ENCODE assay signal across 17 cellular contexts in genomic region chr4:89204624-89205023, GRCh38.
A peak's percentile ranks its signal among the peaks of the same experiment; 100 is the strongest.
DNase-seq lines count a peak whose midpoint lies in the region; ATAC-seq, FAIRE-seq and TF ChIP-seq lines count a peak whose summit lies in the region.
"Had no signal": no experiment of that assay in that cellular context is flagged by ENCODE, and none has a peak within 500 bp of the region (broad histone marks: within the 10 kb centered on the region; RNA-seq: fewer than 3 reads in every experiment).

No MANE protein-coding gene starts in this region.

- ATAC-seq in A549 (no peak), GM21515 (IDR thresholded peaks at IDR 0.05; ENCODE audit: unreplicated experiment) (no peak), HG02571 (IDR thresholded peaks at IDR 0.05; ENCODE audit: unreplicated experiment) (no peak)
- ATAC-seq: CD8-positive, alpha-beta T cell had no signal

- no peak for TF ChIP-seq POLR2A in A549 (IDR thresholded peaks at IDR 0.05; ENCODE audit: low read length)

- H2AFZ ChIP-seq in astrocyte (ENCODE audit: low read depth, low read length): no peak overlapping the region

- no peak for TF ChIP-seq RAD21 in A549 (conservative IDR thresholded peaks at IDR 0.05 in 1 of 2, IDR thresholded peaks at IDR 0.05 in 1 of 2)

- H3K4me3 Mint-ChIP-seq in astrocyte (ENCODE audit: unreplicated experiment): no peak overlapping the region
- H3K4me3 Mint-ChIP-seq: activated naive CD4-positive, alpha-beta T cell treated with anti-CD3 and anti-CD28 coated beads, Interleukin-2, amount 50 U/mL, for 24 hours; CD8-positive, alpha-beta T cell had no signal

- no peaks in the 10 kb centered on the region for H3K4me1 Mint-ChIP-seq in astrocyte (ENCODE audit: low read depth, unreplicated experiment)
- H3K4me1 Mint-ChIP-seq: activated naive CD4-positive, alpha-beta T cell treated with anti-CD3 and anti-CD28 coated beads, Interleukin-2, amount 50 U/mL, for 24 hours had no signal

- no peaks in the 10 kb centered on the region for H3K36me3 ChIP-seq in astrocyte (ENCODE audit: insufficient read depth, low read length)
- H3K36me3 ChIP-seq: neutrophil had no signal

- no peaks in the 10 kb centered on the region for H3K36me3 Mint-ChIP-seq in astrocyte (ENCODE audit: low read depth, unreplicated experiment)
- H3K36me3 Mint-ChIP-seq: activated naive CD4-positive, alpha-beta T cell treated with anti-CD3 and anti-CD28 coated beads, Interleukin-2, amount 50 U/mL, for 24 hours; CD8-positive, alpha-beta T cell had no signal

- WGBS in A549 (ENCODE audit: missing lambda C conversion rate): 14% methylated on average over 1 of the region's 1 CpG

- CTCF ChIA-PET in A549 (lab: Yijun Ruan, JAX): interaction anchor here (0.9 kb wide), 1 partner anchor 9 kb away, joined by 3 read pairs; no protein-coding TSS in a partner anchor

- no peak overlapping the region for H3K27ac ChIP-seq in A549
- no peak overlapping the region for H3K27ac ChIP-seq in astrocyte (ENCODE audit: low read depth, low read length)
- H3K27ac ChIP-seq: neutrophil had no signal

- no peaks in the 10 kb centered on the region for H3K27me3 ChIP-seq in astrocyte (ENCODE audit: insufficient read depth, low read length)
- H3K27me3 ChIP-seq: neutrophil had no signal

- H3K4me2 ChIP-seq in A549 (peak overlapping the region; percentile 10; the same call in 1 of the 3 replicates), astrocyte (ENCODE audit: low read length) (no peak overlapping the region)

- H3K4me1 ChIP-seq in A549: peaks cover 12% of the 10 kb centered on the region; the same call in 2 of the 3 replicates
- no peaks in the 10 kb centered on the region for H3K4me1 ChIP-seq in astrocyte (ENCODE audit: insufficient read depth, low read length)

- no peak overlapping the region for H3K4me3 ChIP-seq in A549
- no peak overlapping the region for H3K4me3 ChIP-seq in astrocyte (ENCODE audit: insufficient read depth, low read depth, low read length)
- no peak overlapping the region for H3K4me3 ChIP-seq in foreskin fibroblast (ENCODE audit: low read depth in 1 of 2, low read length in 2 of 2)

- peak in 1 of 2 experiments; percentile 20 for DNase-seq in A549 (ENCODE audit: low read depth in 1 of 2, low spot score in 1 of 2)
- DNase-seq in LHCN-M2 (ENCODE audit: low read depth): peak; percentile 71
- DNase-seq in astrocyte (ENCODE audit: low read depth): peak; percentile 39
- peak; percentile 1 to 52 for DNase-seq in foreskin fibroblast
- DNase-seq in H4 (ENCODE audit: low spot score): no peak
- DNase-seq in 8988T: no peak
- DNase-seq: activated CD8-positive, alpha-beta memory T cell treated with anti-CD3 and anti-CD28 coated beads for 24 hours; activated T-cell treated with anti-CD3 and anti-CD28 coated beads, Interleukin-2, amount 50 U/mL, for 48 hours; CD8-positive, alpha-beta T cell; glutamatergic neuron; NCI-H1417 treated with DMSO at 0.1 percent for 48 hours; RPMI8226; T-helper 9 cell had no signal

- no peaks in the 10 kb centered on the region for H3K27me3 Mint-ChIP-seq in astrocyte (ENCODE audit: low read depth, unreplicated experiment)

- FAIRE-seq in A549 (lab: Jason Lieb, UNC): no peak
- no peak for FAIRE-seq in astrocyte (lab: Jason Lieb, UNC)

- H4K20me1 ChIP-seq in astrocyte (ENCODE audit: insufficient read depth, low read length): no peaks in the 10 kb centered on the region

- TF ChIP-seq CTCF in A549 (IDR thresholded peaks at IDR 0.05): no peak
- no peak for TF ChIP-seq CTCF in astrocyte (IDR thresholded peaks at IDR 0.05; ENCODE audit: insufficient read depth, low read depth, low read length)
- no peak for TF ChIP-seq CTCF in foreskin fibroblast (IDR thresholded peaks at IDR 0.05; ENCODE audit: low read depth, low read length)

- POLR2A ChIA-PET in A549 (lab: Yijun Ruan, JAX): no interaction called here

- TF ChIP-seq EP300 in A549 (IDR thresholded peaks at IDR 0.05): no peak

- no peaks in the 10 kb centered on the region for H3K79me2 ChIP-seq in astrocyte (ENCODE audit: insufficient read depth, low read length)

- peaks cover 2% of the 10 kb centered on the region for H3K9me3 Mint-ChIP-seq in astrocyte (ENCODE audit: unreplicated experiment)
- H3K9me3 Mint-ChIP-seq: activated naive CD4-positive, alpha-beta T cell treated with anti-CD3 and anti-CD28 coated beads, Interleukin-2, amount 50 U/mL, for 24 hours had no signal

- H3K27ac Mint-ChIP-seq in astrocyte (ENCODE audit: unreplicated experiment): no peak overlapping the region
- H3K27ac Mint-ChIP-seq: activated naive CD4-positive, alpha-beta T cell treated with anti-CD3 and anti-CD28 coated beads, Interleukin-2, amount 50 U/mL, for 24 hours; CD8-positive, alpha-beta T cell had no signal

- 0 out of 3 replicates have a peak, but pooled peaks cover 3% of the 10 kb centered on the region for H3K9me3 ChIP-seq in A549
- no peaks in the 10 kb centered on the region for H3K9me3 ChIP-seq in astrocyte (ENCODE audit: insufficient read depth, low read depth, low read length)
- H3K9me3 ChIP-seq: neutrophil had no signal

- H3K9ac ChIP-seq in astrocyte (ENCODE audit: low read length): no peak overlapping the region

TF ChIP-seq in A549, 52 proteins besides CTCF, POLR2A, EP300 and RAD21:
- TF ChIP-seq HEYL (CRISPR knock-in tag; IDR thresholded peaks at IDR 0.05): no peak
- TF ChIP-seq ZNF302 (CRISPR knock-in tag; IDR thresholded peaks at IDR 0.05): no peak
- TF ChIP-seq KDM1A (IDR thresholded peaks at IDR 0.05; ENCODE audit: low read depth): no peak
- TF ChIP-seq MAZ (IDR thresholded peaks at IDR 0.05; ENCODE audit: borderline replicate concordance, low read depth, low read length): no peak

Comparison
In these comparisons a context has a peak if more than half of its experiments do, and no peak if none do; other contexts are left out.
1. DNase-seq: peak in LHCN-M2 (single experiment), astrocyte (single experiment) and foreskin fibroblast (2 of 2); none in H4 (single experiment) and 8988T (single experiment).